1 cellular context compared by ENCODE assay signal in the genomic region with DNA sequence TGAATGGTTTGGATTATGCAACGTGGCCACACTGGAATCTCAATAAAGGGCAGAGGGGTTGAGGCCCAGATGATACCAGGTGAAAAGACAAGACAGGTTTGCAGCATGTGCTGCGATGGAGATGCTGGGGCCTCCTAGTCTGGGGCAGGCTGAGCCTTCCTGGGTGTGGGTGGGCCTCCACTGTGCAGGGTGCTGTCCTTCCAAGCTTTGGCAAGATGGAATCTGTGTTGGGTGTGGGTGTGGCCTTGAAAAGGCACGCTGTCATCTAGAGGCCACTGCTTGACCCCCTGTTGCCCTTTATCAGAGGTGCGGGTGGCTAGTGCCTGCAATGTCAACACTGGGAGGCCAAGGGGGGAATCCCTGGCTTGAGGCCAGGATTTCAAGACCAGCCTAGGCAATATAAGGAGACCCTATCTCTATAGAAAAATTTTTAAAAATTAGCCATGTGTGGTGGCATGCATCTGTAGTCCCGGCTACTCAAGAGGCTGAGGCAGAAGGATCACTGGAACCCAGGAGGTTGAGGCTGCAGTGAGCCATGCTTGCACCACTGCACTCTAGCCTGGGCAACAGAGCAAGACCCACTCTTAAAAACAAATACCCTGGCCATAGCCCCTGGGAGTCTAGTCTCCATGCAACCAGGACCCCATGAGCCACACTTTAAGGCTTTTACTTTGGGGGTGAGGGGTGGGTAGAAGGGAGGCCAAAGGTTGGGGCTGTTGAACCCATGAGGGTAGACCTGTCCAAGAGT.
A peak's percentile ranks its signal among the peaks of the same experiment; 100 is the strongest.
TF ChIP-seq lines count a peak whose summit lies in the region.

No MANE protein-coding gene starts in this region.

TF ChIP-seq in HCT116, 20 proteins besides CTCF, POLR2A, EP300 and RAD21:
- TF ChIP-seq SRF (IDR thresholded peaks at IDR 0.05; ENCODE audit: low read depth) (no peak), MAX (IDR thresholded peaks at IDR 0.05) (peak; percentile 44; the same call in 1 of the 2 replicates), SP1 (IDR thresholded peaks at IDR 0.05; ENCODE audit: low read depth) (peak; percentile 16; the same call in 1 of the 2 replicates), CBX3 (IDR thresholded peaks at IDR 0.05; ENCODE audit: low read depth) (0 out of 2 replicates have a peak, but pooled peaks have one; percentile 34), JUND (IDR thresholded peaks at IDR 0.05) (0 out of 2 replicates have a peak, but pooled peaks have one; percentile 1), EZH2 (IDR thresholded peaks at IDR 0.05) (no peak), ZBTB33 (IDR thresholded peaks at IDR 0.05; ENCODE audit: extremely low read depth, insufficient replicate concordance, low read length) (no peak), SIN3A (IDR thresholded peaks at IDR 0.05; ENCODE audit: low read depth) (peak; percentile 38; the same call in 1 of the 2 replicates)
